Comparison of ENCODE assay signal across 8 cellular contexts in genomic region chr2:190407246-190407661, GRCh38. TPM values are rescaled to one million over a fixed set of nuclear protein-coding genes. Genes with fewer than 3 reads are reported as not detected.
A peak's percentile ranks its signal among the peaks of the same experiment; 100 is the strongest.
DNase-seq lines count a peak whose midpoint lies in the region; ATAC-seq and TF ChIP-seq lines count a peak whose summit lies in the region.

No MANE protein-coding gene starts in this region.

- peak overlapping the region; percentile 82 for H3K4me3 Mint-ChIP-seq in memory B cell

- no peak overlapping the region for H3K9ac ChIP-seq in HUES6 (ENCODE audit: low read length)

- H3K36me3 ChIP-seq in HUES6 (ENCODE audit: control insufficient read depth, insufficient read depth, low read length) = no peaks in the 10 kb centered on the region
- no peaks in the 10 kb centered on the region for H3K36me3 ChIP-seq in upper lobe of left lung

- peak overlapping the region; percentile 83 for H3K27ac Mint-ChIP-seq in memory B cell

- H3K9me3 ChIP-seq in HUES6 (ENCODE audit: control insufficient read depth, insufficient read depth, low read depth, low read length) (peaks cover 4% of the 10 kb centered on the region; the same call in 1 of the 2 replicates), upper lobe of left lung (no peaks in the 10 kb centered on the region)

- H3K27ac ChIP-seq in HUES6 (ENCODE audit: low read depth, low read length) = no peak overlapping the region
- peak overlapping the region; percentile 98 for H3K27ac ChIP-seq in angular gyrus (ENCODE audit: low read depth, low read length)
- H3K27ac ChIP-seq in upper lobe of left lung = peak overlapping the region; percentile 85 to 96 (median 94)

- no peak for TF ChIP-seq POLR2A in upper lobe of left lung (IDR thresholded peaks at IDR 0.05)

- peak overlapping the region; percentile 77 for H3K4me3 ChIP-seq in HUES6 (ENCODE audit: low read depth, low read length)
- peak overlapping the region in 3 of 4 donors; percentile 79 to 87 (median 80) for H3K4me3 ChIP-seq in upper lobe of left lung

- no peak for TF ChIP-seq CTCF in upper lobe of left lung (IDR thresholded peaks at IDR 0.05)

- H3K9me3 Mint-ChIP-seq in memory B cell = no peaks in the 10 kb centered on the region

- H3K4me1 Mint-ChIP-seq in memory B cell = peaks cover 7% of the 10 kb centered on the region

- H3K27me3 Mint-ChIP-seq in memory B cell = no peaks in the 10 kb centered on the region

- WGBS in upper lobe of left lung, 2 donors = 40 to 46% methylated on average over 11 of the region's 11 CpGs

- TF ChIP-seq EP300 in upper lobe of left lung (IDR thresholded peaks at IDR 0.05) = no peak

- ATAC-seq in memory B cell (ENCODE audit: low read depth) = peak; percentile 8
- ATAC-seq in upper lobe of left lung (ENCODE audit: low FRiP score in 2 of 2) = no peak
- no peak for ATAC-seq in HG03571 (IDR thresholded peaks at IDR 0.05; ENCODE audit: unreplicated experiment)
- no peak for ATAC-seq in HG02970 (IDR thresholded peaks at IDR 0.05; ENCODE audit: low FRiP score, unreplicated experiment)

- peaks cover 58% of the 10 kb centered on the region for H3K27me3 ChIP-seq in HUES6 (ENCODE audit: control insufficient read depth, insufficient read depth, low read length)
- no peaks in the 10 kb centered on the region for H3K27me3 ChIP-seq in upper lobe of left lung

- peaks cover 7% of the 10 kb centered on the region for H3K4me1 ChIP-seq in HUES6 (ENCODE audit: control insufficient read depth, insufficient read depth, low read length)
- H3K4me1 ChIP-seq in upper lobe of left lung = peaks cover 13 to 36% (median 18%) of the 10 kb centered on the region in 4 donors

- peak; percentile 11 for DNase-seq in DMS79 (lab: John Stamatoyannopoulos, UW)
- no peak for DNase-seq in memory B cell (ENCODE audit: low spot score in 2 of 2)
- DNase-seq in upper lobe of left lung = no peak
- DNase-seq in NOMO-1 treated with dmso at 0.1 percent for 144 hours (lab: John Stamatoyannopoulos, UW; ENCODE audit: unreplicated experiment) = no peak

- no peaks in the 10 kb centered on the region for H3K36me3 Mint-ChIP-seq in memory B cell

RNA-seq across cellular contexts. Expression of gene MFSD6, which starts 0.9 kb away (rescaled TPM):
- 100 to 1,000 TPM in 2 of 6 donors, 10 to 100 TPM in 4; 46.9 to 136 (median 80.4) TPM for total RNA-seq in upper lobe of left lung
